In the genomic region with DNA sequence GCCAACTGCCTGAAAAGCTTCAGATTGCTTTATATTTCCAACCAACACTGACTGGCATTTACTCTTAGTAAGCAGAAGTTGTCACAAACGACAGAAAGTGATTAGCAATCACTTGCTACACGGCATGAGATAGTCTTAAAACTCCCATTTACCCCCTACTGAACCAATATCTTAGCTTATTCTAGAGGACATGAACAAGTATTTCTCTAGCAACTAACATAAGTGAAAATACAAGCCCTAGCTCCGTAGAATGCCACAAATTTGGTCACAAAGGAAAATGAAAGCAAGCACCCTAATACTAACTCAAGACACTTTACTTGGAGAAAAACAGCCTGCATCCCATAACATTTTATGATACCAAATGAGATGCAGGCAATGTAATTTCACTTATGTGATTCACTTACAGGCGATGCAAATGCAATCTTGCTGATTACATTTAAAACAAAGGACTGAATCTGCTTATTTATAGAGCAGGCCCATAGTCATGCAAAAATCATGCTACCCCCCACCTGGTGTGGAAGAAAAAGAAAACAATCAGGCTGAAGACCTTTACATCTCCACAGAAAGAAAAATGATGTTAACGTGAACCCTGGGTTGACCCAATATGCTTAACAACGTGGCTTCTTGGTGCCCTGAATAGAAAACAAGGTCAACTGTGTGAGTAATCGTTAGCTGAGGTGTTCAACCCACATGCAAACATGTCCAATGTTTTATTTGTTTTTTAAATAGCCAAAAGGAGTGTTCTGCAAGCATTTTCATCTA, we compare ENCODE assay signal across 20 cellular contexts. TPM values are rescaled to one million over a fixed set of nuclear protein-coding genes. Genes with fewer than 3 reads are reported as not detected.
A peak's percentile ranks its signal among the peaks of the same experiment; 100 is the strongest.
DNase-seq lines count a peak whose midpoint lies in the region; ATAC-seq and TF ChIP-seq lines count a peak whose summit lies in the region.
"Had no signal": no experiment of that assay in that cellular context is flagged by ENCODE, and none has a peak within 500 bp of the region (broad histone marks: within the 10 kb centered on the region; RNA-seq: fewer than 3 reads in every experiment).

No MANE protein-coding gene starts in this region.

- H4K8ac ChIP-seq in H9 (replicated peaks; ENCODE audit: insufficient read length, low read depth, low read length) = no peak overlapping the region

- H3K36me3 Mint-ChIP-seq in H9 (ENCODE audit: insufficient read depth in 1 of 3, low read depth in 3 of 3) = peaks cover 19 to 32% (median 21%) of the 10 kb centered on the region in 3 experiments
- H3K36me3 Mint-ChIP-seq in activated CD4-positive, alpha-beta T cell treated with anti-CD3 and anti-CD28 coated beads, Interleukin-2, amount 10 ng/mL, durations not matched to agents 7 days and 5 days (ENCODE audit: low read depth) = no peaks in the 10 kb centered on the region
- H3K36me3 Mint-ChIP-seq: activated CD8-positive, alpha-beta memory T cell treated with anti-CD3 and anti-CD28 coated beads, Interleukin-2, amount 10 ng/mL, durations not matched to agents 7 days and 5 days had no signal

- no peak overlapping the region for H3K14ac ChIP-seq in H9 (ENCODE audit: insufficient read depth, low read length)

- H2BK120ac ChIP-seq in H9 (ENCODE audit: low read depth, low read length, poor library complexity, severe bottlenecking) = no peak overlapping the region

- CTCF ChIA-PET in activated CD4-positive, alpha-beta T cell treated with anti-CD3 and anti-CD28 coated beads, Interleukin-2, amount 10 ng/mL, durations not matched to agents 7 days and 5 days (lab: Charles Lee) = no interaction called here

- no peak overlapping the region for H4K91ac ChIP-seq in H9 (ENCODE audit: insufficient read length, low read depth, low read length)

- H2BK5ac ChIP-seq in H9 (ENCODE audit: insufficient read length, low read length) = no peak overlapping the region

- peak overlapping the region; percentile 71 to 96 (median 88); a peak in 6 of 7 replicates for H3K27ac Mint-ChIP-seq in H9
- no peak overlapping the region for H3K27ac Mint-ChIP-seq in activated CD4-positive, alpha-beta T cell treated with anti-CD3 and anti-CD28 coated beads, Interleukin-2, amount 10 ng/mL, durations not matched to agents 7 days and 5 days
- H3K27ac Mint-ChIP-seq: activated CD8-positive, alpha-beta memory T cell treated with anti-CD3 and anti-CD28 coated beads, Interleukin-2, amount 10 ng/mL, durations not matched to agents 7 days and 5 days; stimulated activated naive CD8-positive, alpha-beta T cell treated with anti-CD3 and anti-CD28 coated beads, Interleukin-15, Interleukin-2, amounts not matched to agents 100 ng/mL and 50 ng/mL, for 24 hours; T-helper 1 cell treated with Interleukin-12 subunit alpha and Interleukin-12 subunit beta and Interleukin-4 antibody, amounts not matched to agents 30 μg/mL and 1 μg/mL, for 36 hours had no signal

- H4K20me1 ChIP-seq in H9 (ENCODE audit: control insufficient read depth, insufficient read depth, insufficient read length) = no peaks in the 10 kb centered on the region

- H3K9me3 ChIP-seq in H9 (ENCODE audit: control insufficient read depth, low read depth, low read length) (no peaks in the 10 kb centered on the region), adrenal gland (replicated peaks in 1 of 3) (no peaks in the 10 kb centered on the region), heart right ventricle (no peaks in the 10 kb centered on the region), psoas muscle (no peaks in the 10 kb centered on the region)
- H3K9me3 ChIP-seq: breast epithelium had no signal

- no peak for TF ChIP-seq POLR2A in adrenal gland (IDR thresholded peaks at IDR 0.05)

- H3K18ac ChIP-seq in H9 (ENCODE audit: insufficient read length, low read depth, low read length) = no peak overlapping the region

- H2BK20ac ChIP-seq in H9 (ENCODE audit: low read depth, low read length, poor library complexity, severe bottlenecking) = no peak overlapping the region

- ATAC-seq in heart right ventricle (peak in 6 of 8 donors; percentile 33 to 61 (median 50)), psoas muscle (peak in 3 of 4 donors; percentile 47 to 67 (median 51)), HG02981 (IDR thresholded peaks at IDR 0.05; ENCODE audit: unreplicated experiment) (no peak), HG02970 (IDR thresholded peaks at IDR 0.05; ENCODE audit: low FRiP score, unreplicated experiment) (no peak)
- ATAC-seq: activated CD8-positive, alpha-beta memory T cell treated with anti-CD3 and anti-CD28 coated beads, Interleukin-2, amount 10 ng/mL, durations not matched to agents 7 days and 5 days; GM12878 had no signal

- H3K4me1 ChIP-seq in H9 (ENCODE audit: insufficient read depth, low read length) (peaks cover 11% of the 10 kb centered on the region; the same call in 1 of the 2 replicates), adrenal gland (replicated peaks in 1 of 2) (peaks cover 8 to 17% of the 10 kb centered on the region in 2 donors), heart right ventricle (peaks cover 0 to 24% (median 11%) of the 10 kb centered on the region in 9 donors), psoas muscle (no peaks in the 10 kb centered on the region)
- H3K4me1 ChIP-seq: breast epithelium had no signal

- H3K27me3 Mint-ChIP-seq in H9 (ENCODE audit: low read depth) = peaks cover 10% of the 10 kb centered on the region
- H3K27me3 Mint-ChIP-seq in activated CD4-positive, alpha-beta T cell treated with anti-CD3 and anti-CD28 coated beads, Interleukin-2, amount 10 ng/mL, durations not matched to agents 7 days and 5 days = no peaks in the 10 kb centered on the region
- H3K27me3 Mint-ChIP-seq: activated CD8-positive, alpha-beta memory T cell treated with anti-CD3 and anti-CD28 coated beads, Interleukin-2, amount 10 ng/mL, durations not matched to agents 7 days and 5 days; stimulated activated naive CD8-positive, alpha-beta T cell treated with anti-CD3 and anti-CD28 coated beads, Interleukin-15, Interleukin-2, amounts not matched to agents 100 ng/mL and 50 ng/mL, for 24 hours had no signal

- H3K79me1 ChIP-seq in H9 (ENCODE audit: insufficient read depth, low read depth, low read length, poor library complexity, severe bottlenecking) = no peaks in the 10 kb centered on the region

- no peak overlapping the region for H3K56ac ChIP-seq in H9 (ENCODE audit: insufficient read length, low read depth, low read length)

- peak overlapping the region; percentile 56 for H3K4me2 ChIP-seq in H9 (ENCODE audit: insufficient read depth, insufficient read length, low read length)

- H2BK12ac ChIP-seq in H9 (ENCODE audit: insufficient read length, low read depth, low read length) = no peak overlapping the region

- H3K4me3 Mint-ChIP-seq in H9 = peak overlapping the region; percentile 28 to 38
- H3K4me3 Mint-ChIP-seq in activated CD4-positive, alpha-beta T cell treated with anti-CD3 and anti-CD28 coated beads, Interleukin-2, amount 10 ng/mL, durations not matched to agents 7 days and 5 days = no peak overlapping the region
- H3K4me3 Mint-ChIP-seq: activated CD8-positive, alpha-beta memory T cell treated with anti-CD3 and anti-CD28 coated beads, Interleukin-2, amount 10 ng/mL, durations not matched to agents 7 days and 5 days; stimulated activated naive CD8-positive, alpha-beta T cell treated with anti-CD3 and anti-CD28 coated beads, Interleukin-15, Interleukin-2, amounts not matched to agents 100 ng/mL and 50 ng/mL, for 24 hours; T-helper 1 cell treated with Interleukin-12 subunit alpha and Interleukin-12 subunit beta and Interleukin-4 antibody, amounts not matched to agents 30 μg/mL and 1 μg/mL, for 36 hours had no signal

- peaks cover 14 to 15% of the 10 kb centered on the region in 2 experiments for H3K9me3 Mint-ChIP-seq in H9
- no peaks in the 10 kb centered on the region for H3K9me3 Mint-ChIP-seq in activated CD4-positive, alpha-beta T cell treated with anti-CD3 and anti-CD28 coated beads, Interleukin-2, amount 10 ng/mL, durations not matched to agents 7 days and 5 days
- H3K9me3 Mint-ChIP-seq: stimulated activated naive CD8-positive, alpha-beta T cell treated with anti-CD3 and anti-CD28 coated beads, Interleukin-15, Interleukin-2, amounts not matched to agents 100 ng/mL and 50 ng/mL, for 24 hours; T-helper 1 cell treated with Interleukin-12 subunit alpha and Interleukin-12 subunit beta and Interleukin-4 antibody, amounts not matched to agents 30 μg/mL and 1 μg/mL, for 36 hours had no signal

- WGBS in H9 (ENCODE audit: extremely low coverage, insufficient read length, low lambda C conversion rate) = no CpG with 5 or more reads among the region's 7 CpGs
- 32 to 47% (median 40%) methylated on average over 7 of the region's 7 CpGs for WGBS in adrenal gland, 4 donors
- WGBS in heart right ventricle, 2 donors = 26 to 45% methylated on average over 7 of the region's 7 CpGs
- WGBS in psoas muscle, 3 donors = 58 to 75% (median 66%) methylated on average over 7 of the region's 7 CpGs

- no peak overlapping the region for H2BK15ac ChIP-seq in H9 (ENCODE audit: low read depth, low read length)

- H2AFZ ChIP-seq in H9 (ENCODE audit: low read length) = no peak overlapping the region

- H3K36me3 ChIP-seq in adrenal gland (replicated peaks in 1 of 2) (no peaks in the 10 kb centered on the region), heart right ventricle (no peaks in the 10 kb centered on the region), psoas muscle (ENCODE audit: insufficient read depth in 1 of 2, low read depth in 1 of 2) (no peaks in the 10 kb centered on the region)
- H3K36me3 ChIP-seq: breast epithelium had no signal

- DNase-seq in H9 (no peak), adrenal gland (no peak), heart right ventricle (no peak), psoas muscle (no peak), COR-L47 (lab: John Stamatoyannopoulos, UW) (no peak)
- no peak for DNase-seq in activated CD4-positive, alpha-beta T cell treated with anti-CD3 and anti-CD28 coated beads, Interleukin-2, amount 10 ng/mL, durations not matched to agents 7 days and 5 days
- DNase-seq: activated CD8-positive, alpha-beta memory T cell treated with anti-CD3 and anti-CD28 coated beads, Interleukin-2, amount 10 ng/mL, durations not matched to agents 7 days and 5 days; activated naive CD4-positive, alpha-beta T cell treated with Interleukin-2 at 50 U/mL for 16 hours; effector memory CD4-positive, alpha-beta T cell; foreskin fibroblast; NCI-H1048; NCI-H2081 treated with DMSO at 0.1 percent for 48 hours; nucleus accumbens had no signal

- H3K23ac ChIP-seq in H9 (ENCODE audit: insufficient read length, low read depth, low read length) = no peak overlapping the region

- no peak overlapping the region for H3K4me3 ChIP-seq in adrenal gland
- peak overlapping the region in 8 of 10 donors; percentile 2 to 42 (median 28) for H3K4me3 ChIP-seq in heart right ventricle
- peak overlapping the region; percentile 35 for H3K4me3 ChIP-seq in psoas muscle
- H3K4me3 ChIP-seq: breast epithelium, GM12878 had no signal

- H3K23me2 ChIP-seq in H9 (ENCODE audit: insufficient read length, low read depth, low read length, poor library complexity, severe bottlenecking) = no peaks in the 10 kb centered on the region

- POLR2A ChIA-PET in activated CD4-positive, alpha-beta T cell treated with anti-CD3 and anti-CD28 coated beads, Interleukin-2, amount 10 ng/mL, durations not matched to agents 7 days and 5 days (lab: Charles Lee) = no interaction called here

- H4K5ac ChIP-seq in H9 (ENCODE audit: insufficient read length, low read depth, low read length) = no peak overlapping the region

- no peak for TF ChIP-seq CTCF in H9 (conservative IDR thresholded peaks at IDR 0.05)
- no peak for TF ChIP-seq CTCF in adrenal gland (IDR thresholded peaks at IDR 0.05)
- TF ChIP-seq CTCF in heart right ventricle (IDR thresholded peaks at IDR 0.05) = no peak
- TF ChIP-seq CTCF in psoas muscle (IDR thresholded peaks at IDR 0.05) = no peak

- H3K27me3 ChIP-seq in H9 (ENCODE audit: insufficient read depth, low read length) (no peaks in the 10 kb centered on the region), adrenal gland (no peaks in the 10 kb centered on the region), heart right ventricle (no peaks in the 10 kb centered on the region), psoas muscle (ENCODE audit: insufficient read depth in 3 of 3, low read length in 2 of 3) (peaks cover 0 to 3% (median 0%) of the 10 kb centered on the region in 3 donors)
- H3K27me3 ChIP-seq: breast epithelium had no signal

- H3K4me1 Mint-ChIP-seq in H9 = peaks cover 46 to 52% of the 10 kb centered on the region in 2 experiments
- H3K4me1 Mint-ChIP-seq in activated CD4-positive, alpha-beta T cell treated with anti-CD3 and anti-CD28 coated beads, Interleukin-2, amount 10 ng/mL, durations not matched to agents 7 days and 5 days = no peaks in the 10 kb centered on the region
- H3K4me1 Mint-ChIP-seq: activated CD8-positive, alpha-beta memory T cell treated with anti-CD3 and anti-CD28 coated beads, Interleukin-2, amount 10 ng/mL, durations not matched to agents 7 days and 5 days had no signal

- no peak overlapping the region for H3K9ac ChIP-seq in H9 (ENCODE audit: extremely low read depth, insufficient read length, low read length)

- H3K27ac ChIP-seq in H9 (ENCODE audit: insufficient read length, low read depth, low read length) = peak overlapping the region; percentile 81
- peak overlapping the region in 4 of 5 donors; percentile 17 to 68 (median 46) for H3K27ac ChIP-seq in adrenal gland
- peak overlapping the region in 7 of 10 donors; percentile 9 to 56 (median 37) for H3K27ac ChIP-seq in heart right ventricle
- no peak overlapping the region for H3K27ac ChIP-seq in psoas muscle
- H3K27ac ChIP-seq: breast epithelium had no signal

- H3K4ac ChIP-seq in H9 (ENCODE audit: low read depth, low read length) = no peak overlapping the region

- H3K79me2 ChIP-seq in H9 (ENCODE audit: insufficient read depth, low read length) = no peaks in the 10 kb centered on the region

- H2AK5ac ChIP-seq in H9 (ENCODE audit: insufficient read length, low read length) = no peak overlapping the region

- intact Hi-C loops in adrenal gland (cut with DNase I) (no loop called here), heart right ventricle (cut with DNase I) (no loop called here), psoas muscle (cut with DNase I) (no loop called here)

- no peak overlapping the region for H3T11ph ChIP-seq in H9 (ENCODE audit: low read length)

RNA-seq across cellular contexts. Expression of gene MPPED2, which starts 25.6 kb away (rescaled TPM):
- total RNA-seq in H9 (2021) (2.6 and 4.7 TPM in 2 replicates), adrenal gland (1 to 10 TPM; 2.1 to 9.6 (median 4.7) TPM), heart right ventricle (10 to 100 TPM in 8 of 10 donors, 1 to 10 TPM in 2; 6.5 to 15.1 (median 10.6) TPM), psoas muscle (1 to 10 TPM; 3.4 to 7.9 (median 4.8) TPM)
- polyA plus RNA-seq in adrenal gland (1 to 10 TPM; 2.1 to 9.4 (median 6.8) TPM), heart right ventricle (1 to 10 TPM; 2.2 to 6.1 TPM), psoas muscle (1 to 10 TPM in 2 of 3 donors, under 1 TPM in 1; 0.44 to 2.4 (median 1.5) TPM)
- total RNA-seq in activated CD4-positive, alpha-beta T cell treated with anti-CD3 and anti-CD28 coated beads, Interleukin-2, amount 10 ng/mL, durations not matched to agents 7 days and 5 days = under 1 TPM in 1 of 2 experiments, not detected in 1; 0.33 TPM
- total RNA-seq: activated CD8-positive, alpha-beta memory T cell treated with anti-CD3 and anti-CD28 coated beads, Interleukin-2, amount 10 ng/mL, durations not matched to agents 7 days and 5 days; GM12878 had no signal
- polyA plus RNA-seq: AG04450, GM12878 had no signal

Comparison
In these comparisons a context has a peak if more than half of its experiments do, and no peak if none do; other contexts are left out.
1. H3K4me3 ChIP-seq: peak in heart right ventricle (8 of 10) and psoas muscle (single experiment); none in adrenal gland (0 of 4).
2. ATAC-seq: peak in heart right ventricle (6 of 8) and psoas muscle (3 of 4); none in HG02981 (single experiment) and HG02970 (single experiment).